26 cellular contexts compared by ENCODE assay signal in the genomic region with DNA sequence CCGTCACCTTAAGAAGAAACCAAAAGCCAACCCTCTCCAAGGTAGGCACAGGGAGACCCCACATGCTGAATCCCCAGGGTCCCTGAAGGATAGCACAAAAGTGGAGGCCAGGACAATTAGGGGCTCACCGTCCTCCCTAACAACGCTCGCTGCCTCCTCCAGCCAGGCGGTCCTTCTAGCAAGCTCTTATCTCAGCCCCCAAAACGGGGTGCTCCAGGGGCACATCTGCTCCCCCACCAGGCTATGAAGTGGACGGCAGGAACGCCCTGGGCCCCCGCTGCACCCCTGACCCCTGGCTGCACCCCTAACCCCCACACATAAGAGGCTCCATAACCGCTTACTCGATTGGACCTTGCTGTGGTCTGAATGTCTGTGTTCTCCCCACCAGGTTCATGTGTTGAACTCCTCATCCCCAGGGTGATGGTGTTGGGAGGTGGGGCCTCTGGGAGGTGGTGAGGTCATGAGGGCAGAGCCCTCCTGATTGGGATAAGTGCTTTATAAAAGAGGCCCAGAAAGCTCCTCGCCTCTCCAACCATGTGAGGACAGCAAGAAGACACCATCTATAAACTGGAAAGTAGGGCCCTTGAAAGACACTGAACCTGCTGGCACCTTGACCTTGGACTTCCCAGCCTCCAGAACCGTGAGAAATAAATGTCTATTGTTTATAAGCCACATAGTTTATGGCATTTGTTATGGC.
"Had no signal": no experiment of that assay in that cellular context is flagged by ENCODE, and none has a peak within 500 bp of the region (broad histone marks: within the 10 kb centered on the region; RNA-seq: fewer than 3 reads in every experiment).

No MANE protein-coding gene starts in this region.

- H3K36me3 ChIP-seq: adrenal gland, brain microvascular endothelial cell had no signal

- H3K27ac ChIP-seq: adrenal gland, brain microvascular endothelial cell, KMS-11, PC-9, RWPE1 had no signal

- H3K9me3 Mint-ChIP-seq: activated CD4-positive, alpha-beta memory T cell treated with anti-CD3 and anti-CD28 coated beads for 36 hours; activated naive CD4-positive, alpha-beta T cell treated with anti-CD3 and anti-CD28 coated beads, Interleukin-2, amount 50 U/mL, for 72 hours; activated T-cell treated with anti-CD3 and anti-CD28 coated beads, Interleukin-2, amount 50 U/mL, for 4 hours; activated T-helper 1 cell treated with anti-CD3 and anti-CD28 coated beads, Interleukin-12 subunit alpha, Interleukin-12 subunit beta, Interleukin-2, Interleukin-4 antibody, amounts not matched to agents 30 ng/mL and 10 ng/mL and 1 ng/mL, durations not matched to agents 14 hours and 24 hours and 36 hours had no signal

- H3K4me1 ChIP-seq: adrenal gland had no signal

- H3K27ac Mint-ChIP-seq: activated CD4-positive, alpha-beta memory T cell treated with anti-CD3 and anti-CD28 coated beads for 36 hours; activated naive CD4-positive, alpha-beta T cell treated with anti-CD3 and anti-CD28 coated beads for 36 hours; activated naive CD4-positive, alpha-beta T cell treated with anti-CD3 and anti-CD28 coated beads, Interleukin-2, amount 50 U/mL, for 72 hours; activated T-helper 1 cell treated with anti-CD3 and anti-CD28 coated beads, Interleukin-12 subunit alpha, Interleukin-12 subunit beta, Interleukin-2, Interleukin-4 antibody, amounts not matched to agents 30 ng/mL and 10 ng/mL and 1 ng/mL, durations not matched to agents 14 hours and 24 hours and 36 hours had no signal

- H3K4me3 Mint-ChIP-seq: activated CD4-positive, alpha-beta memory T cell treated with anti-CD3 and anti-CD28 coated beads for 36 hours; activated naive CD4-positive, alpha-beta T cell treated with anti-CD3 and anti-CD28 coated beads for 36 hours; activated T-cell treated with anti-CD3 and anti-CD28 coated beads, Interleukin-2, amount 50 U/mL, for 4 hours; activated T-helper 1 cell treated with anti-CD3 and anti-CD28 coated beads, Interleukin-12 subunit alpha, Interleukin-12 subunit beta, Interleukin-2, Interleukin-4 antibody, amounts not matched to agents 30 ng/mL and 10 ng/mL and 1 ng/mL, durations not matched to agents 14 hours and 24 hours and 36 hours had no signal

- H3K9me3 ChIP-seq: adrenal gland had no signal

- ATAC-seq: activated naive CD4-positive, alpha-beta T cell treated with anti-CD3 and anti-CD28 coated beads, Interleukin-2, amount 50 U/mL, for 72 hours; activated T-cell treated with anti-CD3 and anti-CD28 coated beads, Interleukin-2, amount 50 U/mL, for 4 hours had no signal

- DNase-seq: activated CD4-positive, alpha-beta memory T cell treated with anti-CD3 and anti-CD28 coated beads for 36 hours; activated CD4-positive, alpha-beta T cell treated with anti-CD3 and anti-CD28 coated beads, Interleukin-2, amount 50 U/mL, for 1 hour; activated CD8-positive, alpha-beta memory T cell treated with anti-CD3 and anti-CD28 coated beads, Interleukin-2, amount 50 U/mL, for 4 hours; activated gamma-delta T cell treated with Interleukin-2 at 50 U/mL for 16 hours; activated naive CD4-positive, alpha-beta T cell treated with anti-CD3 and anti-CD28 coated beads for 36 hours; activated T-cell treated with anti-CD3 and anti-CD28 coated beads for 4 hours; activated T-cell treated with anti-CD3 and anti-CD28 coated beads, Interleukin-2, amount 50 U/mL, for 4 hours; adrenal gland; brain microvascular endothelial cell; central memory CD4-positive, alpha-beta T cell; MM.1S; MV-4-11; NCI-H1092; NCI-H1436 treated with DMSO at 0.1 percent for 48 hours; NCI-H1694 treated with DMSO at 0.1 percent for 48 hours; NCI-H2029; NCI-H345; NCI-H524 treated with DMSO at 0.1 percent for 48 hours; PC-9; Right ventricle myocardium superior; SW 1271; T1000 had no signal

- H3K27me3 ChIP-seq: adrenal gland, brain microvascular endothelial cell had no signal

- H3K4me3 ChIP-seq: adrenal gland, PC-9 had no signal

- H3K36me3 Mint-ChIP-seq: activated CD4-positive, alpha-beta memory T cell treated with anti-CD3 and anti-CD28 coated beads for 36 hours; activated naive CD4-positive, alpha-beta T cell treated with anti-CD3 and anti-CD28 coated beads, Interleukin-2, amount 50 U/mL, for 72 hours had no signal
